12 cellular contexts compared by ENCODE assay signal in the genomic region with DNA sequence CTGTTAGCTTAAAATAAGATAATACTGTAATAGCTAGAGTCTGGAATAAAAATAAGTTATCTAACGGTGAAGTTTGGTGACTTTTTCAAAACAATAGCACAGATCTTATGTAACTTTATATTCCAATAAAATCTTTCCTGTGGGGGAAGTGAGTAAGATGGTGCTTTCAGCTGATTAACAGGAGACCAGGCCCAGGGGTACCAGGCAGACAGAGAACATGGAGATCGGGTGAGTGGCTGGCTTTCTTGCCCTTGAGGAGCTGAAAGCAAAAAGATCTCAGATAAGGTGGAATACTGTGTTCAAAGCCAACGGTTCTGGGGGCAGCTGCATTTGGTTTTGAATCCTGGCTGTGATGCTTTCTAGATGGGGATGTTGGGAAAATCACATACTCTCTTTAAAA.
DNase-seq lines count a peak whose midpoint lies in the region; ATAC-seq and TF ChIP-seq lines count a peak whose summit lies in the region.
"Had no signal": no experiment of that assay in that cellular context is flagged by ENCODE, and none has a peak within 500 bp of the region (broad histone marks: within the 10 kb centered on the region; RNA-seq: fewer than 3 reads in every experiment).

No MANE protein-coding gene starts in this region.

- CTCF ChIA-PET in A673 (lab: Charles Lee) = no interaction called here

- H3K36me3 Mint-ChIP-seq in brain (no peaks in the 10 kb centered on the region), neural crest cell (ENCODE audit: low read depth) (no peaks in the 10 kb centered on the region)
- H3K36me3 Mint-ChIP-seq: activated naive CD4-positive, alpha-beta T cell treated with anti-CD3 and anti-CD28 coated beads, Interleukin-2, amount 10 ng/mL, durations not matched to agents 7 days and 5 days; CD14-positive monocyte had no signal

- H3K27ac Mint-ChIP-seq in brain (no peak overlapping the region), neural crest cell (ENCODE audit: unreplicated experiment) (no peak overlapping the region)
- H3K27ac Mint-ChIP-seq: activated naive CD4-positive, alpha-beta T cell treated with anti-CD3 and anti-CD28 coated beads, Interleukin-2, amount 10 ng/mL, durations not matched to agents 7 days and 5 days; CD14-positive monocyte had no signal

- TF ChIP-seq POLR2A in prostate gland (IDR thresholded peaks at IDR 0.05) = no peak

- H3K9me3 Mint-ChIP-seq in brain (peaks cover 0 to 2% (median 0%) of the 10 kb centered on the region in 5 experiments), neural crest cell (no peaks in the 10 kb centered on the region)
- H3K9me3 Mint-ChIP-seq: activated naive CD4-positive, alpha-beta T cell treated with anti-CD3 and anti-CD28 coated beads, Interleukin-2, amount 10 ng/mL, durations not matched to agents 7 days and 5 days had no signal

- POLR2A ChIA-PET in A673 (lab: Charles Lee; ENCODE audit: low non-redundant PET) = no interaction called here

- BruUV-seq in A673 (replicated peaks; lab: Mats Ljungman, UMichigan) = no TSS peak

- WGBS in prostate gland = 24% methylated on average over 3 of the region's 3 CpGs

- peaks cover 59% of the 10 kb centered on the region for H3K4me1 Mint-ChIP-seq in brain
- H3K4me1 Mint-ChIP-seq in neural crest cell = peaks cover 43% of the 10 kb centered on the region

- H3K9me3 ChIP-seq in A673 (ENCODE audit: low read depth, low read length, poor library complexity, severe bottlenecking) (no peaks in the 10 kb centered on the region), prostate gland (no peaks in the 10 kb centered on the region)
- H3K9me3 ChIP-seq: right atrium auricular region had no signal

- intact Hi-C loops in A673 (cut with micrococcal nuclease; ENCODE audit: unreplicated experiment) (loop anchor here (5.0 to 10.0 kb wide), 6 partner anchors 126 to 1931 kb away; no protein-coding TSS in a partner anchor), prostate gland (cut with DNase I) (loop anchor here (5.0 to 10.0 kb wide), 3 partner anchors 438 to 1638 kb away; no protein-coding TSS in a partner anchor)

- H3K4me3 ChIP-seq in A673 (ENCODE audit: low read depth, low read length, poor library complexity, severe bottlenecking) (no peak overlapping the region), prostate gland (no peak overlapping the region)

- H3K27me3 ChIP-seq in A673 (replicated peaks; ENCODE audit: insufficient read depth, low read depth, low read length, poor library complexity) (peaks cover 31% of the 10 kb centered on the region), prostate gland (replicated peaks; ENCODE audit: insufficient read depth) (no peaks in the 10 kb centered on the region)
- H3K27me3 ChIP-seq: right atrium auricular region had no signal

- H3K4me1 ChIP-seq in A673 (ENCODE audit: insufficient read depth, low read length, poor library complexity, severe bottlenecking) (peaks cover 27% of the 10 kb centered on the region), prostate gland (replicated peaks) (no peaks in the 10 kb centered on the region)

- peak overlapping the region in 3 of 5 experiments; percentile 11 to 81 (median 53) for H3K4me3 Mint-ChIP-seq in brain
- peak overlapping the region; percentile 47 for H3K4me3 Mint-ChIP-seq in neural crest cell

- TF ChIP-seq CTCF in brain (conservative IDR thresholded peaks at IDR 0.05) (no peak), neural crest cell (conservative IDR thresholded peaks at IDR 0.05) (no peak), A673 (conservative IDR thresholded peaks at IDR 0.05; ENCODE audit: low read depth, low read length) (no peak), prostate gland (IDR thresholded peaks at IDR 0.05) (no peak)

- no peak for DNase-seq in neural crest cell (ENCODE audit: low read depth, low spot score)
- DNase-seq in A673 (ENCODE audit: low spot score) = no peak
- no peak for DNase-seq in prostate gland (ENCODE audit: low spot score)
- DNase-seq: NCI-H774 had no signal

- peak; percentile 10 for ATAC-seq in GM18511 (IDR thresholded peaks at IDR 0.05; ENCODE audit: unreplicated experiment)
- ATAC-seq in HG03439 (IDR thresholded peaks at IDR 0.05; ENCODE audit: unreplicated experiment) = peak; percentile 7
- no peak for ATAC-seq in HG02938 (IDR thresholded peaks at IDR 0.05; ENCODE audit: unreplicated experiment)

- H3K27ac ChIP-seq in A673 (ENCODE audit: low read depth, low read length, poor library complexity, severe bottlenecking) (no peak overlapping the region), prostate gland (no peak overlapping the region)
- H3K27ac ChIP-seq: GM23248, right atrium auricular region had no signal

- H3K36me3 ChIP-seq in A673 (ENCODE audit: insufficient read depth, low read length, poor library complexity, severe bottlenecking) (no peaks in the 10 kb centered on the region), prostate gland (no peaks in the 10 kb centered on the region)
- H3K36me3 ChIP-seq: right atrium auricular region had no signal

- H3K27me3 Mint-ChIP-seq in brain (peaks cover 39% of the 10 kb centered on the region), neural crest cell (ENCODE audit: low read depth) (peaks cover 67% of the 10 kb centered on the region)
